ENCODE assay signal across 21 cellular contexts in genomic region chr10:75538144-75538543, GRCh38.
"Had no signal": no experiment of that assay in that cellular context is flagged by ENCODE, and none has a peak within 500 bp of the region (broad histone marks: within the 10 kb centered on the region; RNA-seq: fewer than 3 reads in every experiment).

No MANE protein-coding gene starts in this region.

- H3K4me3 ChIP-seq: heart left ventricle, ovary, prostate gland, spleen, upper lobe of right lung had no signal

- H3K27ac ChIP-seq: heart left ventricle, neutrophil, ovary, prostate gland, spleen, upper lobe of right lung, VCaP had no signal

- H3K36me3 Mint-ChIP-seq: activated CD8-positive, alpha-beta memory T cell treated with anti-CD3 and anti-CD28 coated beads, Interleukin-2, amount 10 ng/mL, durations not matched to agents 7 days and 5 days; mesothelial cell of epicardium; natural killer cell had no signal

- DNase-seq: activated CD4-positive, alpha-beta T cell treated with anti-CD3 and anti-CD28 coated beads, Interleukin-2, amount 10 ng/mL, durations not matched to agents 7 days and 5 days; activated CD4-positive, CD25-positive, alpha-beta regulatory T cell treated with anti-CD3 and anti-CD28 coated beads, Interleukin-2, amount 50 U/mL, for 72 hours; activated CD8-positive, alpha-beta memory T cell treated with anti-CD3 and anti-CD28 coated beads, Interleukin-2, amount 10 ng/mL, durations not matched to agents 7 days and 5 days; activated CD8-positive, alpha-beta T cell treated with anti-CD3 and anti-CD28 coated beads for 36 hours; activated gamma-delta T cell; activated naive CD4-positive, alpha-beta T cell treated with anti-CD3 and anti-CD28 coated beads, Interleukin-2, amount 50 U/mL, for 16 hours; activated naive CD8-positive, alpha-beta T cell treated with anti-CD3 and anti-CD28 coated beads, Interleukin-2, amount 50 U/mL, for 24 hours; heart left ventricle; left ventricle myocardium superior; mammary epithelial cell; natural killer cell; ovary; spleen; stimulated activated CD4-positive, alpha-beta T cell treated with anti-CD3 and anti-CD28 coated beads, Interleukin-4, amount 100 ng/mL, for 1 hour; stimulated activated naive CD4-positive, alpha-beta T cell treated with Interleukin-2 at 50 U/mL for 16 hours; upper lobe of right lung had no signal

- H3K9me3 ChIP-seq: heart left ventricle, neutrophil, ovary, prostate gland, spleen, upper lobe of right lung had no signal

- H3K4me1 Mint-ChIP-seq: activated CD4-positive, alpha-beta T cell treated with anti-CD3 and anti-CD28 coated beads, Interleukin-2, amount 10 ng/mL, durations not matched to agents 7 days and 5 days; activated CD8-positive, alpha-beta memory T cell treated with anti-CD3 and anti-CD28 coated beads, Interleukin-2, amount 10 ng/mL, durations not matched to agents 7 days and 5 days; activated naive CD8-positive, alpha-beta T cell treated with anti-CD3 and anti-CD28 coated beads, Interleukin-2, amount 50 U/mL, for 24 hours; natural killer cell had no signal

- H3K4me1 ChIP-seq: prostate gland had no signal

- ATAC-seq: activated CD8-positive, alpha-beta memory T cell treated with anti-CD3 and anti-CD28 coated beads, Interleukin-2, amount 10 ng/mL, durations not matched to agents 7 days and 5 days; activated CD8-positive, alpha-beta T cell treated with anti-CD3 and anti-CD28 coated beads for 36 hours; activated naive CD8-positive, alpha-beta T cell treated with anti-CD3 and anti-CD28 coated beads, Interleukin-2, amount 50 U/mL, for 24 hours; heart left ventricle; left ventricle myocardium superior; natural killer cell; upper lobe of right lung had no signal

- H3K27me3 ChIP-seq: heart left ventricle, neutrophil, ovary, spleen, upper lobe of right lung had no signal

- H3K27ac Mint-ChIP-seq: activated CD4-positive, alpha-beta T cell treated with anti-CD3 and anti-CD28 coated beads, Interleukin-2, amount 10 ng/mL, durations not matched to agents 7 days and 5 days; activated CD8-positive, alpha-beta memory T cell treated with anti-CD3 and anti-CD28 coated beads, Interleukin-2, amount 10 ng/mL, durations not matched to agents 7 days and 5 days; activated CD8-positive, alpha-beta T cell treated with anti-CD3 and anti-CD28 coated beads for 36 hours; activated naive CD8-positive, alpha-beta T cell treated with anti-CD3 and anti-CD28 coated beads, Interleukin-2, amount 50 U/mL, for 24 hours; activated T-helper 1 cell treated with anti-CD3 and anti-CD28 coated beads, Interleukin-12 subunit alpha, Interleukin-12 subunit beta, Interleukin-2, Interleukin-4 antibody, amounts not matched to agents 30 ng/mL and 10 ng/mL and 1 ng/mL, durations not matched to agents 14 hours and 24 hours and 36 hours; mesothelial cell of epicardium; natural killer cell had no signal

- H3K36me3 ChIP-seq: heart left ventricle, neutrophil, ovary, prostate gland, spleen, upper lobe of right lung had no signal

- H3K9me3 Mint-ChIP-seq: activated CD4-positive, alpha-beta T cell treated with anti-CD3 and anti-CD28 coated beads, Interleukin-2, amount 10 ng/mL, durations not matched to agents 7 days and 5 days; activated CD8-positive, alpha-beta T cell treated with anti-CD3 and anti-CD28 coated beads for 36 hours; activated naive CD8-positive, alpha-beta T cell treated with anti-CD3 and anti-CD28 coated beads, Interleukin-2, amount 50 U/mL, for 24 hours; activated T-helper 1 cell treated with anti-CD3 and anti-CD28 coated beads, Interleukin-12 subunit alpha, Interleukin-12 subunit beta, Interleukin-2, Interleukin-4 antibody, amounts not matched to agents 30 ng/mL and 10 ng/mL and 1 ng/mL, durations not matched to agents 14 hours and 24 hours and 36 hours; mesothelial cell of epicardium; natural killer cell had no signal

- H3K4me3 Mint-ChIP-seq: activated CD4-positive, alpha-beta T cell treated with anti-CD3 and anti-CD28 coated beads, Interleukin-2, amount 10 ng/mL, durations not matched to agents 7 days and 5 days; activated CD8-positive, alpha-beta memory T cell treated with anti-CD3 and anti-CD28 coated beads, Interleukin-2, amount 10 ng/mL, durations not matched to agents 7 days and 5 days; activated CD8-positive, alpha-beta T cell treated with anti-CD3 and anti-CD28 coated beads for 36 hours; activated naive CD8-positive, alpha-beta T cell treated with anti-CD3 and anti-CD28 coated beads, Interleukin-2, amount 50 U/mL, for 24 hours; activated T-helper 1 cell treated with anti-CD3 and anti-CD28 coated beads, Interleukin-12 subunit alpha, Interleukin-12 subunit beta, Interleukin-2, Interleukin-4 antibody, amounts not matched to agents 30 ng/mL and 10 ng/mL and 1 ng/mL, durations not matched to agents 14 hours and 24 hours and 36 hours; mesothelial cell of epicardium; natural killer cell had no signal
